Comparison of ENCODE assay signal across 8 cellular contexts in the genomic region with DNA sequence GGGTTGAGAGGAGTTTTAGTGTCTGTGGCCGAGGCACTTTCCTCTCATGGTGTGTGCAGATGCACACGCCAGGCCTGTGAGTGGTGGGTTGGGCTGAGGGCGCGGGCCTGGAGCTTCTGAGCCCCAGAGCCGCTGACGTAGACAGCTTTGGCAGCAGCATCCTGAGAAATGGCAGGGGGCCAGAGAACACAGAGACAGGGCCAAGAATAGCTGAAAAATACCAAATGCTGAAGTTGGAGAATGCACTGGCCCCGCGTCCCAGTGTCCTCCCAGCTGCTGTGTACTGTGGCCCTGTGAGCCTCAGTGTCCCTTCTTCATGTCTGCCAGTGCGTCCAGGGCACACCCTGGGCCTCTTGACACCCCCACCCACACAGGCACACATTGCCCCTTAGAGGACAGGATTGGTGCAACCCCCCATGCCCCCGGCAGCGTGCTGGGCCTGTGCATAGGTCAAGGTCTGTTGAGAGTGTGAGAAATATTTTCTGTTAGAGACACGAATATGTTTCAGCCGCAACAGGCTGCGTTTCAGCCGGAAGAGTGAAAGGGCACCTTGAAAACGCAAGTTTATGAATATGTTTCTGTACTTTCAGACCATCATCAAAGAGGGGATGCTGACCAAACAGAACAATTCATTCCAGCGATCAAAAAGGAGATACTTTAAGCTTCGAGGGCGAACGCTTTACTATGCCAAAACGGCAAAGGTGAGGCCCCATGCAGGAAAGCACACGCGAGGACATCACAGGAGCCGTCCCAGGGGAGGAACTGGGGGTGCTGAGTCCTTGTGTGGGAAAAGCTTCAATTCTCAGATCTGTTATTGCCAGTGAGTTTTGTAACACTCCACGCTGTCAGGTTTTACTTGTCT. TPM values are rescaled to one million over a fixed set of nuclear protein-coding genes. Genes with fewer than 3 reads are reported as not detected.
DNase-seq lines count a peak whose midpoint lies in the region; ATAC-seq and TF ChIP-seq lines count a peak whose summit lies in the region.

No MANE protein-coding gene starts in this region.

- no peaks in the 10 kb centered on the region for H3K27me3 Mint-ChIP-seq in activated T-helper 17 cell treated with anti-CD3 and anti-CD28 coated beads, Interleukin-2, amount 50 U/mL, for 72 hours

- no peak for TF ChIP-seq CTCF in DOHH2 (IDR thresholded peaks at IDR 0.05; ENCODE audit: low read depth, low read length, poor library complexity, severe bottlenecking)

- H3K27ac ChIP-seq in DOHH2 (ENCODE audit: low read depth, low read length): no peak overlapping the region

- H3K9me2 ChIP-seq in DOHH2 (replicated peaks; ENCODE audit: control insufficient read depth, low read length): no peaks in the 10 kb centered on the region

- no peak for ATAC-seq in activated T-helper 17 cell treated with anti-CD3 and anti-CD28 coated beads, Interleukin-2, amount 50 U/mL, for 72 hours (replicated peaks)
- ATAC-seq in left cardiac atrium: peak; percentile 95 to 96
- ATAC-seq in sciatic nerve: peak; percentile 98
- ATAC-seq in GM21723 (IDR thresholded peaks at IDR 0.05; ENCODE audit: unreplicated experiment): no peak
- ATAC-seq in HG03025 (IDR thresholded peaks at IDR 0.05; ENCODE audit: low FRiP score, unreplicated experiment): no peak
- no peak for ATAC-seq in HG03432 (IDR thresholded peaks at IDR 0.05; ENCODE audit: unreplicated experiment)

- intact Hi-C loops in left cardiac atrium (cut with DNase I): no loop called here
- intact Hi-C loops in sciatic nerve (cut with DNase I): no loop called here

- peaks cover 11% of the 10 kb centered on the region for H4K20me1 ChIP-seq in DOHH2 (ENCODE audit: control insufficient read depth, insufficient read depth, low read depth, low read length)

- H3K4me2 ChIP-seq in DOHH2 (ENCODE audit: low read length): peak overlapping the region; percentile 88

- peaks cover 44% of the 10 kb centered on the region for H3K36me3 ChIP-seq in DOHH2 (ENCODE audit: control insufficient read depth, low read length)

- DNase-seq in left cardiac atrium (peak; percentile 93), sciatic nerve (ENCODE audit: low spot score) (peak; percentile 94), COR-L47 (lab: John Stamatoyannopoulos, UW) (no peak)

- H3K4me1 ChIP-seq in DOHH2 (ENCODE audit: control insufficient read depth, low read length): peaks cover 64% of the 10 kb centered on the region

- peaks cover 49% of the 10 kb centered on the region for H3K36me3 Mint-ChIP-seq in activated T-helper 17 cell treated with anti-CD3 and anti-CD28 coated beads, Interleukin-2, amount 50 U/mL, for 72 hours (ENCODE audit: low read depth)

- no peaks in the 10 kb centered on the region for H3K9me3 Mint-ChIP-seq in activated T-helper 17 cell treated with anti-CD3 and anti-CD28 coated beads, Interleukin-2, amount 50 U/mL, for 72 hours

- peaks cover 23% of the 10 kb centered on the region for H3K4me1 Mint-ChIP-seq in activated T-helper 17 cell treated with anti-CD3 and anti-CD28 coated beads, Interleukin-2, amount 50 U/mL, for 72 hours

- H3K27ac Mint-ChIP-seq in activated T-helper 17 cell treated with anti-CD3 and anti-CD28 coated beads, Interleukin-2, amount 50 U/mL, for 72 hours: peak overlapping the region; percentile 1

- H3K4me3 Mint-ChIP-seq in activated T-helper 17 cell treated with anti-CD3 and anti-CD28 coated beads, Interleukin-2, amount 50 U/mL, for 72 hours: no peak overlapping the region

- peaks cover 50% of the 10 kb centered on the region for H3K79me2 ChIP-seq in DOHH2 (ENCODE audit: control insufficient read depth, low read length)

- no peaks in the 10 kb centered on the region for H3K9me3 ChIP-seq in DOHH2 (ENCODE audit: control insufficient read depth, insufficient read depth, low read length)

- H3K4me3 ChIP-seq in DOHH2 (ENCODE audit: low read length): no peak overlapping the region

- H3K27me3 ChIP-seq in DOHH2 (ENCODE audit: control insufficient read depth, low read length): no peaks in the 10 kb centered on the region

- peaks cover 14% of the 10 kb centered on the region for H3F3A ChIP-seq in DOHH2 (ENCODE audit: control insufficient read depth, insufficient read depth)

RNA-seq across cellular contexts. Expression of a gene that starts 33.6 kb away (rescaled TPM):
- total RNA-seq in activated T-helper 17 cell treated with anti-CD3 and anti-CD28 coated beads, Interleukin-2, amount 50 U/mL, for 72 hours: 10 to 100 TPM; 34.6 to 59.6 TPM
- 10 to 100 TPM; 31.9 to 64.9 TPM for total RNA-seq in left cardiac atrium
- total RNA-seq in sciatic nerve: 35.8 TPM

Comparison
In these comparisons a context has a peak if more than half of its experiments do, and no peak if none do; other contexts are left out.
1. ATAC-seq: peak in left cardiac atrium (2 of 2) and sciatic nerve (single experiment); none in activated T-helper 17 cell treated with anti-CD3 and anti-CD28 coated beads, Interleukin-2, amount 50 U/mL, for 72 hours (single experiment), GM21723 (single experiment), HG03025 (single experiment) and HG03432 (single experiment).